In the genomic region with DNA sequence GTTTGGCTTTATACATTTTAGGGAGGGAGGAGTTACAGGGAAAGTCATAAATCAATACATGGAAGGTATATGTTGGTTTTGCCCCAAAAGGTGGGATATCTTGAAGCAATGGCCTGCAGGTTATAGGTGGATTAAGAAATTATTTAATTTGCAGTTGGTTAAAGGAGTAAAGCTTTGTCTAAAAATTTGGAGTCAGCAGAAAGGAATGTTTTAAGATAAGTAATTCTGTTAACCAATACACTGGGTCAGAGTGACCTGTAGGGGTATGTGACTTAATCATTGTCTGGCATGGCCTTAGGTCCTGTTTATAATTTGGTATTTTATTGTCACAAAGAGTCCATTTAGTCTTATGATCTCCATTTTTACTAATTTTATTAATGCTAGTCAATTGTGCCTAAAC, we compare ENCODE assay signal across 20 cellular contexts.
DNase-seq lines count a peak whose midpoint lies in the region; ATAC-seq and TF ChIP-seq lines count a peak whose summit lies in the region.
"Had no signal": no experiment of that assay in that cellular context is flagged by ENCODE, and none has a peak within 500 bp of the region (broad histone marks: within the 10 kb centered on the region; RNA-seq: fewer than 3 reads in every experiment).

No MANE protein-coding gene starts in this region.

- H3K27ac Mint-ChIP-seq in mesothelial cell of epicardium (peak overlapping the region; percentile 17), glutamatergic neuron (ENCODE audit: unreplicated experiment) (no peak overlapping the region), GM23338 (no peak overlapping the region)

- intact Hi-C loops in lower lobe of right lung (cut with DNase I) = no loop called here

- no peak for TF ChIP-seq CTCF in mesothelial cell of epicardium (IDR thresholded peaks at IDR 0.05; ENCODE audit: unreplicated experiment)
- no peak for TF ChIP-seq CTCF in glutamatergic neuron (IDR thresholded peaks at IDR 0.05; ENCODE audit: partially characterized antibody, unreplicated experiment)
- no peak for TF ChIP-seq CTCF in GM23338 (conservative IDR thresholded peaks at IDR 0.05; ENCODE audit: low read depth in 2 of 2)
- TF ChIP-seq CTCF in lower lobe of right lung (IDR thresholded peaks at IDR 0.05) = no peak

- no peaks in the 10 kb centered on the region for H3K79me2 ChIP-seq in GM23248 (ENCODE audit: insufficient read depth)
- no peaks in the 10 kb centered on the region for H3K79me2 ChIP-seq in GM23338 (replicated peaks; ENCODE audit: insufficient read depth)

- no peak overlapping the region for H3K4me2 ChIP-seq in GM23248 (ENCODE audit: unreplicated experiment)
- no peak overlapping the region for H3K4me2 ChIP-seq in GM23338

- H3F3A ChIP-seq in GM23248 (ENCODE audit: insufficient read depth) (no peaks in the 10 kb centered on the region), GM23338 (replicated peaks; ENCODE audit: low read depth) (no peaks in the 10 kb centered on the region)

- no peaks in the 10 kb centered on the region for H3K27me3 Mint-ChIP-seq in mesothelial cell of epicardium (ENCODE audit: low read depth)
- H3K27me3 Mint-ChIP-seq in glutamatergic neuron (ENCODE audit: unreplicated experiment) = peaks cover 3% of the 10 kb centered on the region
- no peaks in the 10 kb centered on the region for H3K27me3 Mint-ChIP-seq in GM23338 (ENCODE audit: insufficient read depth, low read depth, poor library complexity)

- DNase-seq in GM23248 (peak; percentile 15), amniotic epithelial cell (ENCODE audit: low read depth) (peak; percentile 9), epithelial cell of prostate (ENCODE audit: low read depth, low spot score) (no peak), mesothelial cell of epicardium (ENCODE audit: low spot score in 2 of 2, unreplicated experiment in 2 of 2) (no peak), glutamatergic neuron (no peak), GM23338 (ENCODE audit: low spot score) (no peak), lower lobe of right lung (no peak)
- DNase-seq: AML-193, C1 segment of cervical spinal cord, DMS79, Karpas-422, MM.1S, NCI-H1048, NCI-H1417 treated with DMSO at 0.1 percent for 48 hours, NCI-H187 treated with DMSO at 0.1 percent for 48 hours, NCI-H2107, NCI-H446 treated with DMSO at 0.1 percent for 48 hours, NCI-H526 treated with DMSO at 0.1 percent for 48 hours had no signal

- H3K9me3 ChIP-seq in GM23248 (ENCODE audit: low read depth) = no peaks in the 10 kb centered on the region
- no peaks in the 10 kb centered on the region for H3K9me3 ChIP-seq in lower lobe of right lung

- H3K4me1 ChIP-seq in GM23248 (ENCODE audit: insufficient read depth) = no peaks in the 10 kb centered on the region; the same call in 1 of the 2 replicates
- peaks cover 12% of the 10 kb centered on the region for H3K4me1 ChIP-seq in GM23338 (ENCODE audit: insufficient read depth)
- no peaks in the 10 kb centered on the region for H3K4me1 ChIP-seq in lower lobe of right lung

- no peak for ATAC-seq in HG02970 (IDR thresholded peaks at IDR 0.05; ENCODE audit: low FRiP score, unreplicated experiment)
- ATAC-seq in GM23338 = no peak
- ATAC-seq in lower lobe of right lung = no peak
- ATAC-seq: SK-N-SH treated with all-trans-retinoic acid at 6 μM for 48 hours had no signal

- H3K9me2 ChIP-seq in GM23248 (ENCODE audit: insufficient read depth) (no peaks in the 10 kb centered on the region), GM23338 (ENCODE audit: insufficient read depth) (no peaks in the 10 kb centered on the region)

- H3K36me3 ChIP-seq in GM23248 (ENCODE audit: low read depth) = no peaks in the 10 kb centered on the region
- H3K36me3 ChIP-seq in GM23338 (ENCODE audit: insufficient read depth) = no peaks in the 10 kb centered on the region
- H3K36me3 ChIP-seq in lower lobe of right lung = no peaks in the 10 kb centered on the region

- H3K27ac ChIP-seq in GM23248 (0 out of 2 replicates have a peak overlapping the region, but pooled peaks have one; percentile 12), epithelial cell of prostate (peak overlapping the region; percentile 63), GM23338 (ENCODE audit: low read depth) (no peak overlapping the region), lower lobe of right lung (no peak overlapping the region)

- in situ Hi-C loops in GM23248 (cut with MboI) = no loop called here

- H3K27me3 ChIP-seq in GM23248 (replicated peaks; ENCODE audit: insufficient read depth) (no peaks in the 10 kb centered on the region), GM23338 (ENCODE audit: insufficient read depth) (no peaks in the 10 kb centered on the region), lower lobe of right lung (ENCODE audit: low read depth) (no peaks in the 10 kb centered on the region)

- H4K20me1 ChIP-seq in GM23248 (ENCODE audit: insufficient read depth) = no peaks in the 10 kb centered on the region
- H4K20me1 ChIP-seq in GM23338 (replicated peaks; ENCODE audit: insufficient read depth) = no peaks in the 10 kb centered on the region

- H3K4me3 Mint-ChIP-seq in mesothelial cell of epicardium (no peak overlapping the region), glutamatergic neuron (ENCODE audit: unreplicated experiment) (no peak overlapping the region), GM23338 (no peak overlapping the region)

- H3K9ac ChIP-seq in GM23248 = no peak overlapping the region

- H3K4me1 Mint-ChIP-seq in mesothelial cell of epicardium (peaks cover 19% of the 10 kb centered on the region), glutamatergic neuron (ENCODE audit: low read depth, unreplicated experiment) (no peaks in the 10 kb centered on the region), GM23338 (peaks cover 6% of the 10 kb centered on the region; the same call in 2 of the 3 replicates)

- no peak overlapping the region for H2AFZ ChIP-seq in GM23248
- no peak overlapping the region for H2AFZ ChIP-seq in GM23338

- H3K36me3 Mint-ChIP-seq in mesothelial cell of epicardium (no peaks in the 10 kb centered on the region), glutamatergic neuron (ENCODE audit: unreplicated experiment) (no peaks in the 10 kb centered on the region), GM23338 (ENCODE audit: low read depth) (no peaks in the 10 kb centered on the region; the same call in 2 of the 3 replicates)

- H3K9me3 Mint-ChIP-seq in mesothelial cell of epicardium (no peaks in the 10 kb centered on the region), glutamatergic neuron (ENCODE audit: unreplicated experiment) (no peaks in the 10 kb centered on the region), GM23338 (peaks cover 4% of the 10 kb centered on the region; the same call in 1 of the 3 replicates)

- H3K4me3 ChIP-seq in GM23248 = no peak overlapping the region
- no peak overlapping the region for H3K4me3 ChIP-seq in GM23338
- no peak overlapping the region for H3K4me3 ChIP-seq in lower lobe of right lung

TF ChIP-seq in GM23338, 12 proteins besides CTCF, POLR2A, EP300 and RAD21 (continues in another document):
- TF ChIP-seq ZNF331 (CRISPR knock-in tag; IDR thresholded peaks at IDR 0.05; ENCODE audit: low read depth) (no peak), EZH2 (IDR thresholded peaks at IDR 0.05; ENCODE audit: low read depth, unreplicated experiment) (no peak), ZNF114 (CRISPR knock-in tag; IDR thresholded peaks at IDR 0.05) (no peak)
- TF ChIP-seq, protein P1, sequence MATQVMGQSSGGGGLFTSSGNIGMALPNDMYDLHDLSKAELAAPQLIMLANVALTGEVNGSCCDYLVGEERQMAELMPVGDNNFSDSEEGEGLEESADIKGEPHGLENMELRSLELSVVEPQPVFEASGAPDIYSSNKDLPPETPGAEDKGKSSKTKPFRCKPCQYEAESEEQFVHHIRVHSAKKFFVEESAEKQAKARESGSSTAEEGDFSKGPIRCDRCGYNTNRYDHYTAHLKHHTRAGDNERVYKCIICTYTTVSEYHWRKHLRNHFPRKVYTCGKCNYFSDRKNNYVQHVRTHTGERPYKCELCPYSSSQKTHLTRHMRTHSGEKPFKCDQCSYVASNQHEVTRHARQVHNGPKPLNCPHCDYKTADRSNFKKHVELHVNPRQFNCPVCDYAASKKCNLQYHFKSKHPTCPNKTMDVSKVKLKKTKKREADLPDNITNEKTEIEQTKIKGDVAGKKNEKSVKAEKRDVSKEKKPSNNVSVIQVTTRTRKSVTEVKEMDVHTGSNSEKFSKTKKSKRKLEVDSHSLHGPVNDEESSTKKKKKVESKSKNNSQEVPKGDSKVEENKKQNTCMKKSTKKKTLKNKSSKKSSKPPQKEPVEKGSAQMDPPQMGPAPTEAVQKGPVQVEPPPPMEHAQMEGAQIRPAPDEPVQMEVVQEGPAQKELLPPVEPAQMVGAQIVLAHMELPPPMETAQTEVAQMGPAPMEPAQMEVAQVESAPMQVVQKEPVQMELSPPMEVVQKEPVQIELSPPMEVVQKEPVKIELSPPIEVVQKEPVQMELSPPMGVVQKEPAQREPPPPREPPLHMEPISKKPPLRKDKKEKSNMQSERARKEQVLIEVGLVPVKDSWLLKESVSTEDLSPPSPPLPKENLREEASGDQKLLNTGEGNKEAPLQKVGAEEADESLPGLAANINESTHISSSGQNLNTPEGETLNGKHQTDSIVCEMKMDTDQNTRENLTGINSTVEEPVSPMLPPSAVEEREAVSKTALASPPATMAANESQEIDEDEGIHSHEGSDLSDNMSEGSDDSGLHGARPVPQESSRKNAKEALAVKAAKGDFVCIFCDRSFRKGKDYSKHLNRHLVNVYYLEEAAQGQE (IDR thresholded peaks at IDR 0.05; ENCODE audit: unreplicated experiment) = no peak

Comparison
In these comparisons a context has a peak if more than half of its experiments do, and no peak if none do; other contexts are left out.
1. DNase-seq: peak in GM23248 (single experiment) and amniotic epithelial cell (single experiment); none in epithelial cell of prostate (single experiment), mesothelial cell of epicardium (0 of 2), glutamatergic neuron (single experiment), GM23338 (single experiment) and lower lobe of right lung (single experiment).
2. H3K27ac ChIP-seq: peak in GM23248 (single experiment) and epithelial cell of prostate (single experiment); none in GM23338 (single experiment) and lower lobe of right lung (single experiment).